27 cellular contexts compared by ENCODE assay signal in the genomic region with DNA sequence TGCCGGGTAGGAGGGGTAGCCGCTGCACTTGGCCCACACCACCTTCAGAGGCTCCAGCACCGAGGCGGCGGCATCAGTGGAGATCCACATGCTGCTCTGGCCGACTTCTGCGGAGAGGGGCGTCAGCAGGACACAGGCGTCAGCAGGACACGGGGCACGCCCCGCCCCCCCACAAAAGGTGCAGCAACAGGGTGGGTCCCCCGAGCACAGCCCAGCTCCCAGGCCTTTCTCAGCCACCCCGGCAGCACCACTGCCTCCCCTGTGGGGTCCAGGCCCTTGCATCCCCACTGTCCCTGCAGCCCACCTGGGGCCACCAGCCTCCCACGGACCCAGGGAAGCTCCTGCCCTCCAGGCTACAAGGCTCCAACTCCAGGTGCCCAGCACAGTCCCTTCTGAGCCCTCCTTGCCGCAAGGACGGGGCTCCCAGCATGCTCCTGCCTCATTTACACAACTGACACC.
"Had no signal": no experiment of that assay in that cellular context is flagged by ENCODE, and none has a peak within 500 bp of the region (broad histone marks: within the 10 kb centered on the region; RNA-seq: fewer than 3 reads in every experiment).

No MANE protein-coding gene starts in this region.

- ATAC-seq: activated T-helper 17 cell treated with anti-CD3 and anti-CD28 coated beads, Interleukin-2, amount 50 U/mL, for 72 hours; SK-N-SH treated with all-trans-retinoic acid at 6 μM for 48 hours had no signal

- H3K27me3 Mint-ChIP-seq: activated B cell treated with CpG ODN at 0.5 μM for 24 hours; activated CD4-positive, alpha-beta T cell treated with anti-CD3 and anti-CD28 coated beads, Interleukin-2, amount 10 ng/mL, durations not matched to agents 24 days and 14 days; activated naive CD8-positive, alpha-beta T cell; activated T-helper 17 cell treated with anti-CD3 and anti-CD28 coated beads, Interleukin-2, amount 50 U/mL, for 72 hours; brain had no signal

- H3K4me3 Mint-ChIP-seq: activated B cell treated with CpG ODN at 0.5 μM for 24 hours; activated CD4-positive, alpha-beta T cell treated with anti-CD3 and anti-CD28 coated beads, Interleukin-2, amount 10 ng/mL, durations not matched to agents 24 days and 14 days; activated naive CD4-positive, alpha-beta T cell treated with anti-CD3 and anti-CD28 coated beads for 36 hours; activated naive CD8-positive, alpha-beta T cell; activated T-helper 17 cell treated with anti-CD3 and anti-CD28 coated beads, Interleukin-2, amount 50 U/mL, for 72 hours; brain had no signal

- H3K9me3 ChIP-seq: Peyer's patch, SJSA1 had no signal

- H3K4me1 ChIP-seq: Peyer's patch, SJSA1 had no signal

- H3K27ac ChIP-seq: KMS-11, Peyer's patch, SJSA1 had no signal

- H3K9ac ChIP-seq: KMS-11 had no signal

- H3K4me3 ChIP-seq: Peyer's patch, SJSA1 had no signal

- H3K27me3 ChIP-seq: Peyer's patch, SJSA1 had no signal

- H3K9me3 Mint-ChIP-seq: activated B cell treated with CpG ODN at 0.5 μM for 24 hours; activated CD4-positive, alpha-beta T cell treated with anti-CD3 and anti-CD28 coated beads, Interleukin-2, amount 10 ng/mL, durations not matched to agents 24 days and 14 days; activated naive CD4-positive, alpha-beta T cell treated with anti-CD3 and anti-CD28 coated beads for 36 hours; activated T-helper 17 cell treated with anti-CD3 and anti-CD28 coated beads, Interleukin-2, amount 50 U/mL, for 72 hours; brain had no signal

- H3K4me2 ChIP-seq: KMS-11 had no signal

- DNase-seq: activated B cell treated with CpG ODN at 0.5 μM for 24 hours; activated CD4-positive, alpha-beta T cell treated with anti-CD3 and anti-CD28 coated beads for 1 hour; activated CD4-positive, alpha-beta T cell treated with anti-CD3 and anti-CD28 coated beads, Interleukin-2, amount 10 ng/mL, durations not matched to agents 24 days and 14 days; activated CD4-positive, alpha-beta T cell treated with anti-CD3 and anti-CD28 coated beads, Interleukin-2, amount 50 U/mL, for 48 hours; activated CD8-positive, alpha-beta memory T cell treated with anti-CD3 and anti-CD28 coated beads for 24 hours; activated gamma-delta T cell; activated naive CD4-positive, alpha-beta T cell treated with anti-CD3 and anti-CD28 coated beads for 36 hours; activated T-cell treated with anti-CD3 and anti-CD28 coated beads, Interleukin-2, amount 50 U/mL, for 48 hours; amygdala; NCI-H1092; NCI-H1417 treated with DMSO at 0.1 percent for 48 hours; NCI-H1694; NCI-H2029; NCI-H2107; NCI-H2171 treated with DMSO at 0.1 percent for 48 hours; NCI-H345; NCI-H510A; NCI-H69; Peyer's patch; SHP77; SW 1271 had no signal

- H3K4me1 Mint-ChIP-seq: activated T-helper 17 cell treated with anti-CD3 and anti-CD28 coated beads, Interleukin-2, amount 50 U/mL, for 72 hours had no signal

- H3K27ac Mint-ChIP-seq: activated B cell treated with CpG ODN at 0.5 μM for 24 hours; activated CD4-positive, alpha-beta T cell treated with anti-CD3 and anti-CD28 coated beads, Interleukin-2, amount 10 ng/mL, durations not matched to agents 24 days and 14 days; activated naive CD4-positive, alpha-beta T cell treated with anti-CD3 and anti-CD28 coated beads for 36 hours; activated naive CD8-positive, alpha-beta T cell; activated T-helper 17 cell treated with anti-CD3 and anti-CD28 coated beads, Interleukin-2, amount 50 U/mL, for 72 hours had no signal
